Comparison of ENCODE assay signal across 7 cellular contexts in the genomic region with DNA sequence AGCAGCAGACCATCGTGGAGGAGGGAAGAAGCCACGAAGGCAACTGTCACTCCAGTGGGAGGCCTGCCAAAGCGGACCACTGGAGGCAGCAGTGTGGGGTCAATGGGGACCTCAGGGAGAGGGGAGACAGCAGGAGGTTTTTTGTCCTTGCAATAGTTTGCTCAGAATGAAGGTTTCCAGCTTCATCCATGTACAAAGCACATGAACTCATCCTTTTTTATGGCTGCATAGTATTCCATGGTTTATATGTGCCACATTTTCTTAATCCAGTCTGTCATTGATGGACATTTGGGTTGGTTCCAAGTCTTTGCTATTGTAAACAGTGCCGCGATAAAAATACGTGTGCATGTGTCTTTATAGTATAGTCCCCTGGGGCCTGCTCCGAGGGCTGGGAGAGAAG. TPM values are rescaled to one million over a fixed set of nuclear protein-coding genes. Genes with fewer than 3 reads are reported as not detected.
DNase-seq lines count a peak whose midpoint lies in the region; FAIRE-seq and TF ChIP-seq lines count a peak whose summit lies in the region.
"Not testable (repeated sequence)": the region's sequence is repeated elsewhere in the genome, so short reads cannot be mapped to it uniquely, and the experiment has no call there.

No MANE protein-coding gene starts in this region.

- H3K4me1 ChIP-seq in HEK293 (ENCODE audit: control insufficient read depth, insufficient read depth, low read length), result not testable (repeated sequence)
- H3K4me1 ChIP-seq in astrocyte (ENCODE audit: insufficient read depth, low read length) (peaks cover 17% of the 10 kb centered on the region), colonic mucosa (peaks cover 13% of the 10 kb centered on the region), mucosa of rectum (ENCODE audit: control insufficient read depth in 2 of 2, insufficient read depth in 2 of 2, low read length in 2 of 2) (peaks cover 33 to 36% of the 10 kb centered on the region in 2 donors), transverse colon (peaks cover 6 to 38% (median 27%) of the 10 kb centered on the region in 4 donors)

- H3K4me3 ChIP-seq in HEK293 (ENCODE audit: low read depth, low read length); astrocyte (ENCODE audit: insufficient read depth, low read depth, low read length): not testable (repeated sequence)
- peak overlapping the region; percentile 17 for H3K4me3 ChIP-seq in colonic mucosa
- H3K4me3 ChIP-seq in mucosa of rectum (ENCODE audit: low read length in 2 of 2), result peak overlapping the region; percentile 9 to 56
- H3K4me3 ChIP-seq in transverse colon, result peak overlapping the region in 1 of 4 donors; percentile 17

- not testable (repeated sequence) for H3K27me3 ChIP-seq in astrocyte (ENCODE audit: insufficient read depth, low read length); colonic mucosa; mucosa of rectum (ENCODE audit: control insufficient read depth in 2 of 2, insufficient read depth in 2 of 2, low read length in 2 of 2); transverse colon

- TF ChIP-seq CTCF in HEK293 (tag by site-specific recombination; IDR thresholded peaks at IDR 0.05); astrocyte (IDR thresholded peaks at IDR 0.05; ENCODE audit: insufficient read depth, low read depth, low read length); colonic mucosa (IDR thresholded peaks at IDR 0.05); transverse colon (IDR thresholded peaks at IDR 0.05): not testable (repeated sequence)

- TF ChIP-seq EP300 in transverse colon (IDR thresholded peaks at IDR 0.05; ENCODE audit: low read depth), result not testable (repeated sequence)

- not testable (repeated sequence) for H3K4me3 Mint-ChIP-seq in activated naive CD4-positive, alpha-beta T cell treated with anti-CD3 and anti-CD28 coated beads, Interleukin-2, amount 50 U/mL, for 24 hours; astrocyte (ENCODE audit: unreplicated experiment)

- H4K20me1 ChIP-seq in astrocyte (ENCODE audit: insufficient read depth, low read length), result not testable (repeated sequence)

- FAIRE-seq in astrocyte (lab: Jason Lieb, UNC), result not testable (repeated sequence)

- H3K27ac Mint-ChIP-seq in activated naive CD4-positive, alpha-beta T cell treated with anti-CD3 and anti-CD28 coated beads, Interleukin-2, amount 50 U/mL, for 24 hours, result peak overlapping the region; percentile 5
- peak overlapping the region; percentile 48 for H3K27ac Mint-ChIP-seq in astrocyte (ENCODE audit: unreplicated experiment)

- CTCF ChIA-PET in HEK293 (lab: Yijun Ruan, JAX), result interaction anchor here (3.3 kb wide), 1 partner anchor 14 kb away, joined by 17 read pairs; no protein-coding TSS in a partner anchor

- not testable (repeated sequence) for H3K27me3 Mint-ChIP-seq in activated naive CD4-positive, alpha-beta T cell treated with anti-CD3 and anti-CD28 coated beads, Interleukin-2, amount 50 U/mL, for 24 hours; astrocyte (ENCODE audit: low read depth, unreplicated experiment)

- in situ Hi-C loops in transverse colon (cut with MboI; ENCODE audit: low pct_ligation_motif_present in 1 of 4, low pct_unique_long_range_greater_than_20kb in 1 of 4, low sequenced_read_pairs in 3 of 4), result not testable (repeated sequence)

- POLR2A ChIA-PET in HEK293 (lab: Yijun Ruan, JAX), result not testable (repeated sequence)

- H3K4me1 Mint-ChIP-seq in activated naive CD4-positive, alpha-beta T cell treated with anti-CD3 and anti-CD28 coated beads, Interleukin-2, amount 50 U/mL, for 24 hours, result peaks cover 18% of the 10 kb centered on the region
- H3K4me1 Mint-ChIP-seq in astrocyte (ENCODE audit: low read depth, unreplicated experiment), result not testable (repeated sequence)

- 47 to 73% methylated on average over 4 to 7 of the region's 7 CpGs for WGBS in transverse colon (ENCODE audit: low coverage in 1 of 2), 2 donors

- not testable (repeated sequence) for H3K9ac ChIP-seq in astrocyte (ENCODE audit: low read length)
- peak overlapping the region in 1 of 2 donors; percentile 98 for H3K9ac ChIP-seq in colonic mucosa (ENCODE audit: low read depth in 2 of 2, low read length in 2 of 2)
- H3K9ac ChIP-seq in mucosa of rectum (ENCODE audit: low read depth in 1 of 2, low read length in 2 of 2), result peak overlapping the region; percentile 81 to 96

- peaks cover 12% of the 10 kb centered on the region for H3K36me3 Mint-ChIP-seq in activated naive CD4-positive, alpha-beta T cell treated with anti-CD3 and anti-CD28 coated beads, Interleukin-2, amount 50 U/mL, for 24 hours
- H3K36me3 Mint-ChIP-seq in astrocyte (ENCODE audit: low read depth, unreplicated experiment), result peaks cover 16% of the 10 kb centered on the region

- not testable (repeated sequence) for H3K4me2 ChIP-seq in astrocyte (ENCODE audit: low read length)

- H2AFZ ChIP-seq in astrocyte (ENCODE audit: low read depth, low read length), result not testable (repeated sequence)

- H3K9me3 Mint-ChIP-seq in activated naive CD4-positive, alpha-beta T cell treated with anti-CD3 and anti-CD28 coated beads, Interleukin-2, amount 50 U/mL, for 24 hours; astrocyte (ENCODE audit: unreplicated experiment): not testable (repeated sequence)

- DNase-seq in NCI-H69 (lab: John Stamatoyannopoulos, UW), result peak; percentile 28
- DNase-seq in astrocyte (ENCODE audit: low read depth); colonic mucosa; transverse colon: not testable (repeated sequence)

- H3K36me3 ChIP-seq in HEK293 (ENCODE audit: control insufficient read depth in 2 of 2, insufficient read depth in 1 of 2, low read length in 2 of 2); astrocyte (ENCODE audit: insufficient read depth, low read length); colonic mucosa; mucosa of rectum (ENCODE audit: control insufficient read depth in 2 of 2, insufficient read depth in 2 of 2, low read length in 2 of 2); transverse colon: not testable (repeated sequence)

- not testable (repeated sequence) for H3K9me3 ChIP-seq in HEK293 (ENCODE audit: control insufficient read depth, insufficient read depth, low read depth, low read length); astrocyte (ENCODE audit: insufficient read depth, low read depth, low read length); colonic mucosa; mucosa of rectum (ENCODE audit: control insufficient read depth in 2 of 2, low read length in 2 of 2); transverse colon

- H3K27ac ChIP-seq in HEK293 (ENCODE audit: extremely low read depth, low read depth, low read length); astrocyte (ENCODE audit: low read depth, low read length): not testable (repeated sequence)
- H3K27ac ChIP-seq in colonic mucosa, result peak overlapping the region; percentile 94
- peak overlapping the region; percentile 96 to 97 for H3K27ac ChIP-seq in mucosa of rectum (ENCODE audit: low read depth in 2 of 2, low read length in 2 of 2)
- H3K27ac ChIP-seq in transverse colon, result peak overlapping the region; percentile 85 to 93 (median 92)

- intact Hi-C loops in colonic mucosa (cut with DNase I); transverse colon (cut with DNase I; ENCODE audit: low total_unique reads): not testable (repeated sequence)

- H3K79me2 ChIP-seq in astrocyte (ENCODE audit: insufficient read depth, low read length), result not testable (repeated sequence)

- not testable (repeated sequence) for TF ChIP-seq POLR2A in transverse colon (IDR thresholded peaks at IDR 0.05)

TF ChIP-seq in HEK293, 187 proteins besides CTCF, POLR2A, EP300 and RAD21:
- TF ChIP-seq, protein P1, sequence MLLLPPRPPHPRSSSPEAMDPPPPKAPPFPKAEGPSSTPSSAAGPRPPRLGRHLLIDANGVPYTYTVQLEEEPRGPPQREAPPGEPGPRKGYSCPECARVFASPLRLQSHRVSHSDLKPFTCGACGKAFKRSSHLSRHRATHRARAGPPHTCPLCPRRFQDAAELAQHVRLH (tag by site-specific recombination; IDR thresholded peaks at IDR 0.05), result peak; percentile 74
- peak; percentile 90 for TF ChIP-seq ZNF146 (tag by site-specific recombination; IDR thresholded peaks at IDR 0.05)

RNA-seq across cellular contexts. Expression of a gene that starts 19.7 kb away (rescaled TPM):
- total RNA-seq in astrocyte (3.8 and 7.5 TPM in 2 replicates), colonic mucosa (10 to 100 TPM; 10.9 to 18.2 TPM), transverse colon (10 to 100 TPM; 12.4 to 40.0 (median 27.7) TPM)

RNA-seq across cellular contexts. Expression of a gene that starts 23.9 kb away (rescaled TPM):
- total RNA-seq in astrocyte, result 78.8 and 80.8 TPM in 2 replicates
- total RNA-seq in colonic mucosa, result 10 to 100 TPM; 31.6 to 41.6 TPM
- total RNA-seq in transverse colon, result 10 to 100 TPM in 1 of 4 donors, 1 to 10 TPM in 1, not detected in 2; 8.2 to 16.2 TPM
